ENCODE assay signal across 15 cellular contexts in genomic region chr2:40289771-40290404, GRCh38.
DNase-seq lines count a peak whose midpoint lies in the region; ATAC-seq and TF ChIP-seq lines count a peak whose summit lies in the region.
"Had no signal": no experiment of that assay in that cellular context is flagged by ENCODE, and none has a peak within 500 bp of the region (broad histone marks: within the 10 kb centered on the region; RNA-seq: fewer than 3 reads in every experiment).

No MANE protein-coding gene starts in this region.

- H3K4me3 Mint-ChIP-seq in activated CD4-positive, alpha-beta T cell treated with anti-CD3 and anti-CD28 coated beads, Interleukin-2, amount 10 ng/mL, durations not matched to agents 24 days and 14 days: peak overlapping the region; percentile 65
- H3K4me3 Mint-ChIP-seq in CD8-positive, alpha-beta T cell: peak overlapping the region; percentile 62
- H3K4me3 Mint-ChIP-seq in immature natural killer cell: peak overlapping the region in 4 of 5 donors; percentile 10 to 73 (median 34)

- no peak for DNase-seq in activated CD4-positive, alpha-beta T cell treated with anti-CD3 and anti-CD28 coated beads, Interleukin-2, amount 10 ng/mL, durations not matched to agents 24 days and 14 days
- DNase-seq in activated CD4-positive, alpha-beta T cell treated with anti-CD3 and anti-CD28 coated beads, Interleukin-2, amount 50 U/mL, for 4 hours: no peak
- DNase-seq in CD8-positive, alpha-beta T cell: no peak
- DNase-seq in NOMO-1 (lab: John Stamatoyannopoulos, UW; ENCODE audit: unreplicated experiment in 2 of 2) (peak; percentile 12 to 52), immature natural killer cell (no peak), occipital lobe (lab: John Stamatoyannopoulos, UW) (no peak), NCI-H128 (lab: John Stamatoyannopoulos, UW; ENCODE audit: unreplicated experiment) (no peak), NCI-H510A treated with DMSO at 0.1 percent for 48 hours (lab: John Stamatoyannopoulos, UW) (no peak)
- DNase-seq: activated gamma-delta T cell, GOT3, left lung, SIG-M5, uterus had no signal

- POLR2A ChIA-PET in CD8-positive, alpha-beta T cell (lab: Charles Lee): no interaction called here

- no peaks in the 10 kb centered on the region for H3K9me3 ChIP-seq in CD8-positive, alpha-beta T cell (ENCODE audit: low read length)
- H3K9me3 ChIP-seq: left lung, prostate gland, uterus had no signal

- no peaks in the 10 kb centered on the region for H3K4me1 ChIP-seq in CD8-positive, alpha-beta T cell (ENCODE audit: insufficient read depth, low read length)
- H3K4me1 ChIP-seq: left lung, prostate gland, uterus had no signal

- H3K27me3 Mint-ChIP-seq in activated CD4-positive, alpha-beta T cell treated with anti-CD3 and anti-CD28 coated beads, Interleukin-2, amount 10 ng/mL, durations not matched to agents 24 days and 14 days: no peaks in the 10 kb centered on the region
- no peaks in the 10 kb centered on the region for H3K27me3 Mint-ChIP-seq in CD8-positive, alpha-beta T cell (ENCODE audit: low read depth)
- peaks cover 0 to 2% (median 0%) of the 10 kb centered on the region in 3 donors for H3K27me3 Mint-ChIP-seq in immature natural killer cell (ENCODE audit: low read depth in 3 of 3)

- no peak overlapping the region for H3K4me3 ChIP-seq in CD8-positive, alpha-beta T cell (ENCODE audit: low read depth, low read length)
- H3K4me3 ChIP-seq: coronary artery, left lung, prostate gland, uterus had no signal

- H3K27ac ChIP-seq in CD8-positive, alpha-beta T cell (ENCODE audit: low read depth, low read length): no peak overlapping the region
- H3K27ac ChIP-seq: coronary artery, left lung, prostate gland, uterus had no signal

- CTCF ChIA-PET in CD8-positive, alpha-beta T cell (lab: Charles Lee): no interaction called here

- intact Hi-C loops in activated CD4-positive, alpha-beta T cell treated with anti-CD3 and anti-CD28 coated beads, Interleukin-2, amount 10 ng/mL, durations not matched to agents 24 days and 14 days (cut with micrococcal nuclease): no loop called here
- intact Hi-C loops in CD8-positive, alpha-beta T cell (cut with DNase I, micrococcal nuclease): no loop called here

- no peaks in the 10 kb centered on the region for H3K27me3 ChIP-seq in CD8-positive, alpha-beta T cell (ENCODE audit: insufficient read depth, low read length)
- H3K27me3 ChIP-seq: left lung, uterus had no signal

- H3K36me3 ChIP-seq in CD8-positive, alpha-beta T cell (ENCODE audit: insufficient read depth, low read length): no peaks in the 10 kb centered on the region
- H3K36me3 ChIP-seq: left lung, prostate gland, uterus had no signal

- no peak overlapping the region for H3K27ac Mint-ChIP-seq in activated CD4-positive, alpha-beta T cell treated with anti-CD3 and anti-CD28 coated beads, Interleukin-2, amount 10 ng/mL, durations not matched to agents 24 days and 14 days
- H3K27ac Mint-ChIP-seq in CD8-positive, alpha-beta T cell: no peak overlapping the region
- H3K27ac Mint-ChIP-seq in immature natural killer cell: no peak overlapping the region

- no peak for TF ChIP-seq CTCF in CD8-positive, alpha-beta T cell (IDR thresholded peaks at IDR 0.05)

- no peaks in the 10 kb centered on the region for H3K36me3 Mint-ChIP-seq in activated CD4-positive, alpha-beta T cell treated with anti-CD3 and anti-CD28 coated beads, Interleukin-2, amount 10 ng/mL, durations not matched to agents 24 days and 14 days (ENCODE audit: low read depth)
- no peaks in the 10 kb centered on the region for H3K36me3 Mint-ChIP-seq in CD8-positive, alpha-beta T cell
- H3K36me3 Mint-ChIP-seq in immature natural killer cell: no peaks in the 10 kb centered on the region

- no peak for ATAC-seq in CD8-positive, alpha-beta T cell
- ATAC-seq: left lung had no signal

- H3K9me3 Mint-ChIP-seq in activated CD4-positive, alpha-beta T cell treated with anti-CD3 and anti-CD28 coated beads, Interleukin-2, amount 10 ng/mL, durations not matched to agents 24 days and 14 days: no peaks in the 10 kb centered on the region
- no peaks in the 10 kb centered on the region for H3K9me3 Mint-ChIP-seq in CD8-positive, alpha-beta T cell
- H3K9me3 Mint-ChIP-seq in immature natural killer cell: no peaks in the 10 kb centered on the region

- H3K4me1 Mint-ChIP-seq in activated CD4-positive, alpha-beta T cell treated with anti-CD3 and anti-CD28 coated beads, Interleukin-2, amount 10 ng/mL, durations not matched to agents 24 days and 14 days: peaks cover 5% of the 10 kb centered on the region
- H3K4me1 Mint-ChIP-seq in CD8-positive, alpha-beta T cell (ENCODE audit: low read depth): peaks cover 3% of the 10 kb centered on the region
- H3K4me1 Mint-ChIP-seq in immature natural killer cell: peaks cover 0 to 6% of the 10 kb centered on the region in 2 donors

Comparison
In these comparisons a context has a peak if more than half of its experiments do, and no peak if none do; other contexts are left out.
1. DNase-seq: peak in NOMO-1 (2 of 2); none in activated CD4-positive, alpha-beta T cell treated with anti-CD3 and anti-CD28 coated beads, Interleukin-2, amount 10 ng/mL, durations not matched to agents 24 days and 14 days (single experiment), activated CD4-positive, alpha-beta T cell treated with anti-CD3 and anti-CD28 coated beads, Interleukin-2, amount 50 U/mL, for 4 hours (0 of 2), CD8-positive, alpha-beta T cell (0 of 7), immature natural killer cell (0 of 3), occipital lobe (single experiment), NCI-H128 (single experiment) and NCI-H510A treated with DMSO at 0.1 percent for 48 hours (single experiment).
2. Peak in every context shown above with its lines, with median percentiles within 50 percentile points of each other: H3K4me3 Mint-ChIP-seq.